20 cellular contexts compared by ENCODE assay signal in genomic region chr13:37899753-37900152, GRCh38. TPM values are rescaled to one million over a fixed set of nuclear protein-coding genes. Genes with fewer than 3 reads are reported as not detected.
DNase-seq lines count a peak whose midpoint lies in the region; ATAC-seq, FAIRE-seq and TF ChIP-seq lines count a peak whose summit lies in the region.
"Had no signal": no experiment of that assay in that cellular context is flagged by ENCODE, and none has a peak within 500 bp of the region (broad histone marks: within the 10 kb centered on the region; RNA-seq: fewer than 3 reads in every experiment).

No MANE protein-coding gene starts in this region.

- ATAC-seq in left colon = peak; percentile 60
- peak; percentile 60 to 90 (median 86) for ATAC-seq in pancreas
- no peak for ATAC-seq in heart right ventricle
- ATAC-seq: PC-3, SK-N-SH treated with all-trans-retinoic acid at 6 μM for 48 hours had no signal

- 18 to 27% methylated on average over 4 of the region's 4 CpGs for WGBS in pancreas, 2 donors
- 61 to 67% methylated on average over 4 of the region's 4 CpGs for WGBS in heart right ventricle, 2 donors
- 62% methylated on average over 4 of the region's 4 CpGs for WGBS in smooth muscle cell (ENCODE audit: low lambda C conversion rate)

- H3K4me1 ChIP-seq in SJCRH30 (peaks cover 10% of the 10 kb centered on the region; the same call in 1 of the 2 replicates), pancreas (no peaks in the 10 kb centered on the region), heart right ventricle (no peaks in the 10 kb centered on the region), smooth muscle cell (ENCODE audit: low read depth) (no peaks in the 10 kb centered on the region)

- intact Hi-C loops in left colon (cut with DNase I, micrococcal nuclease) (no loop called here), pancreas (cut with DNase I) (no loop called here), heart right ventricle (cut with DNase I) (no loop called here)

- no peak overlapping the region for H3K4me3 ChIP-seq in SJCRH30
- no peak overlapping the region for H3K4me3 ChIP-seq in pancreas
- no peak overlapping the region for H3K4me3 ChIP-seq in heart right ventricle
- H3K4me3 ChIP-seq in smooth muscle cell = no peak overlapping the region

- H3K36me3 ChIP-seq in SJCRH30 (no peaks in the 10 kb centered on the region), pancreas (no peaks in the 10 kb centered on the region), heart right ventricle (no peaks in the 10 kb centered on the region), smooth muscle cell (ENCODE audit: low read depth) (no peaks in the 10 kb centered on the region)

- H3K9me3 ChIP-seq in SJCRH30 (replicated peaks) (no peaks in the 10 kb centered on the region; the same call in 1 of the 2 replicates), pancreas (no peaks in the 10 kb centered on the region), heart right ventricle (peaks cover 0 to 18% (median 0%) of the 10 kb centered on the region in 11 donors), smooth muscle cell (replicated peaks; ENCODE audit: low read depth) (no peaks in the 10 kb centered on the region)

- no peaks in the 10 kb centered on the region for H3F3A ChIP-seq in smooth muscle cell (ENCODE audit: low read depth)

- H3K9ac ChIP-seq in smooth muscle cell (ENCODE audit: low read depth) = no peak overlapping the region

- no peak overlapping the region for H3K27ac ChIP-seq in SJCRH30
- no peak overlapping the region for H3K27ac ChIP-seq in pancreas
- H3K27ac ChIP-seq in heart right ventricle = no peak overlapping the region
- no peak overlapping the region for H3K27ac ChIP-seq in smooth muscle cell (ENCODE audit: low read depth)

- DNase-seq in HCEC 1CT (peak; percentile 23), SJCRH30 (peak; percentile 19 to 33), left colon (no peak), pancreas (peak in 3 of 6 donors; percentile 11 to 18 (median 17)), heart right ventricle (no peak), NCI-H2081 treated with DMSO at 0.1 percent for 48 hours (lab: John Stamatoyannopoulos, UW) (no peak), smooth muscle cell (lab: John Stamatoyannopoulos, UW; ENCODE audit: unreplicated experiment) (no peak), NCI-H446 treated with DMSO at 0.1 percent for 48 hours (lab: John Stamatoyannopoulos, UW) (no peak)
- DNase-seq: AML-193; CD4-positive, CD25-positive, alpha-beta regulatory T cell; DMS79; GDM1; H7; Karpas-422; NCI-H1417; NCI-H2029; NCI-H526 treated with DMSO at 0.1 percent for 48 hours; NK-92 treated with Interleukin-12 subunit alpha and Interleukin-12 subunit beta, amount 100 ng/mL, for 24 hours; PC-3 had no signal

- H2AFZ ChIP-seq in smooth muscle cell (ENCODE audit: low read depth) = no peak overlapping the region

- H4K20me1 ChIP-seq in smooth muscle cell (ENCODE audit: low read depth) = no peaks in the 10 kb centered on the region

- no peak for FAIRE-seq in pancreas (lab: Jason Lieb, UNC)

- no peaks in the 10 kb centered on the region for H3K27me3 ChIP-seq in SJCRH30
- H3K27me3 ChIP-seq in pancreas = no peaks in the 10 kb centered on the region
- no peaks in the 10 kb centered on the region for H3K27me3 ChIP-seq in heart right ventricle
- H3K27me3 ChIP-seq in smooth muscle cell (ENCODE audit: low read depth) = no peaks in the 10 kb centered on the region

- TF ChIP-seq CTCF in pancreas (IDR thresholded peaks at IDR 0.05) (no peak), heart right ventricle (IDR thresholded peaks at IDR 0.05) (no peak), smooth muscle cell (IDR thresholded peaks at IDR 0.05; ENCODE audit: borderline replicate concordance, insufficient read depth, poor library complexity, severe bottlenecking) (no peak)

- H3K79me2 ChIP-seq in smooth muscle cell (ENCODE audit: low read depth) = no peaks in the 10 kb centered on the region

- H3K4me2 ChIP-seq in smooth muscle cell = no peak overlapping the region

RNA-seq across cellular contexts. Expression of gene TRPC4, which starts 30.2 kb away (rescaled TPM):
- 0.02 TPM in 1 of 2 replicates, not detected in the other for total RNA-seq in SJCRH30 (2014; rRNA removed; shearing (Covaris generic))
- total RNA-seq in left colon = under 1 TPM; 0.24 to 0.56 TPM
- total RNA-seq in pancreas = 1 to 10 TPM in 2 of 6 donors, under 1 TPM in 4; 0.32 to 1.6 (median 0.62) TPM
- polyA plus RNA-seq in pancreas = 1 to 10 TPM in 1 of 2 donors, under 1 TPM in 1; 0.38 to 1.7 TPM
- total RNA-seq in heart right ventricle = 1 to 10 TPM in 6 of 10 donors, under 1 TPM in 3, not detected in 1; 0.33 to 3.9 (median 1.2) TPM
- under 1 TPM; 0.26 to 0.80 TPM for polyA plus RNA-seq in heart right ventricle
- not detected in 2 replicates for total RNA-seq in smooth muscle cell
- 0.09 TPM in 1 of 2 replicates, not detected in the other for polyA plus RNA-seq in smooth muscle cell
- total RNA-seq: CD4-positive, CD25-positive, alpha-beta regulatory T cell had no signal
- polyA plus RNA-seq: CD4-positive, CD25-positive, alpha-beta regulatory T cell had no signal

Comparison
In these comparisons a context has a peak if more than half of its experiments do, and no peak if none do; other contexts are left out.
1. DNase-seq: peak in HCEC 1CT (single experiment) and SJCRH30 (2 of 2); none in left colon (0 of 2), heart right ventricle (0 of 2), NCI-H2081 treated with DMSO at 0.1 percent for 48 hours (single experiment), smooth muscle cell (single experiment) and NCI-H446 treated with DMSO at 0.1 percent for 48 hours (single experiment).
2. ATAC-seq: peak in left colon (single experiment) and pancreas (4 of 4); none in heart right ventricle (0 of 8).